ENCODE assay signal across 27 cellular contexts in genomic region chr4:182351485-182351884, GRCh38.
"Had no signal": no experiment of that assay in that cellular context is flagged by ENCODE, and none has a peak within 500 bp of the region (broad histone marks: within the 10 kb centered on the region; RNA-seq: fewer than 3 reads in every experiment).

No MANE protein-coding gene starts in this region.

- H3K27me3 ChIP-seq: foreskin keratinocyte, heart left ventricle, hepatocyte, right atrium auricular region, suprapubic skin, transverse colon, upper lobe of right lung, vagina had no signal

- ATAC-seq: esophagus mucosa; foreskin keratinocyte; gastroesophageal sphincter; heart left ventricle; left cardiac atrium; mucosa of descending colon; natural killer cell treated with Interleukin-12 subunit alpha and Interleukin-12 subunit beta and Interleukin-15 and Interleukin-18, amount 100 ng/mL, for 72 hours; sciatic nerve; stimulated activated naive CD8-positive, alpha-beta T cell treated with anti-CD3 and anti-CD28 coated beads, Interleukin-15, amount 100 ng/mL, for 72 hours; upper lobe of right lung had no signal

- H2AFZ ChIP-seq: hepatocyte had no signal

- H3K27ac ChIP-seq: dorsolateral prefrontal cortex, epithelial cell of prostate, foreskin keratinocyte, gastroesophageal sphincter, heart left ventricle, hepatocyte, prostate gland, right atrium auricular region, suprapubic skin, transverse colon, upper lobe of right lung, vagina had no signal

- DNase-seq: dorsolateral prefrontal cortex; effector CD4-positive, alpha-beta T cell; foreskin keratinocyte; heart left ventricle; left cardiac atrium; mucosa of descending colon; naive B cell; stimulated activated CD4-positive, alpha-beta T cell treated with anti-CD3 and anti-CD28 coated beads, Interleukin-12 subunit alpha, Interleukin-12 subunit beta, amount 100 ng/mL, for 4 hours; stimulated activated CD4-positive, alpha-beta T cell treated with anti-CD3 and anti-CD28 coated beads, Interleukin-1b, Interleukin-23, amount 100 ng/mL, for 48 hours; stimulated activated CD4-positive, alpha-beta T cell treated with anti-CD3 and anti-CD28 coated beads, Interleukin-4, amount 100 ng/mL, for 1 hour; stimulated activated CD8-positive, alpha-beta memory T cell treated with anti-CD3 and anti-CD28 coated beads, Interleukin-4, amount 100 ng/mL, for 48 hours; stimulated activated naive CD4-positive, alpha-beta T cell; stimulated activated naive CD8-positive, alpha-beta T cell treated with anti-CD3 and anti-CD28 coated beads, Interleukin-15, amount 100 ng/mL, for 72 hours; transverse colon; upper lobe of right lung had no signal

- H3K4me2 ChIP-seq: hepatocyte, smooth muscle cell had no signal

- H3K4me3 ChIP-seq: dorsolateral prefrontal cortex, gastroesophageal sphincter, heart left ventricle, hepatocyte, lung, mucosa of descending colon, prostate gland, right atrium auricular region, smooth muscle cell, suprapubic skin, transverse colon, upper lobe of right lung, vagina had no signal

- H3K4me1 ChIP-seq: foreskin keratinocyte, gastroesophageal sphincter, heart left ventricle, prostate gland, right atrium auricular region, suprapubic skin, transverse colon, upper lobe of right lung, vagina had no signal

- H3K9me3 ChIP-seq: gastroesophageal sphincter, heart left ventricle, mucosa of descending colon, prostate gland, right atrium auricular region, suprapubic skin, transverse colon, upper lobe of right lung, vagina had no signal

- H3K36me3 ChIP-seq: gastroesophageal sphincter, heart left ventricle, prostate gland, right atrium auricular region, suprapubic skin, transverse colon, upper lobe of right lung, vagina had no signal
